18 cellular contexts compared by ENCODE assay signal in genomic region chr11:44729065-44729464, GRCh38. TPM values are rescaled to one million over a fixed set of nuclear protein-coding genes. Genes with fewer than 3 reads are reported as not detected.
DNase-seq lines count a peak whose midpoint lies in the region; ATAC-seq, FAIRE-seq and TF ChIP-seq lines count a peak whose summit lies in the region.
"Had no signal": no experiment of that assay in that cellular context is flagged by ENCODE, and none has a peak within 500 bp of the region (broad histone marks: within the 10 kb centered on the region; RNA-seq: fewer than 3 reads in every experiment).

No MANE protein-coding gene starts in this region.

- TF ChIP-seq CTCF in heart right ventricle (IDR thresholded peaks at IDR 0.05), result no peak
- TF ChIP-seq CTCF in HepG2 (CRISPR knock-in tag; IDR thresholded peaks at IDR 0.05), result no peak

- H3K27me3 Mint-ChIP-seq in effector memory CD8-positive, alpha-beta T cell, result peaks cover 18 to 35% of the 10 kb centered on the region in 2 donors

- H3K36me3 Mint-ChIP-seq in effector memory CD8-positive, alpha-beta T cell (ENCODE audit: insufficient read depth), result peaks cover 7% of the 10 kb centered on the region

- no peaks in the 10 kb centered on the region for H3K9me3 Mint-ChIP-seq in effector memory CD8-positive, alpha-beta T cell

- H3K27ac Mint-ChIP-seq in effector memory CD8-positive, alpha-beta T cell, result peak overlapping the region in 1 of 2 donors; percentile 87

- intact Hi-C loops in heart right ventricle (cut with DNase I) (loop anchor here (2.0 to 10.0 kb wide), 19 partner anchors 33 to 378 kb away; partner anchors contain the start of gene CD82 (in 1 of the 10)), Right ventricle myocardium superior (cut with DNase I) (loop anchor here (5.0 kb wide), 4 partner anchors 48 to 183 kb away; no protein-coding TSS in a partner anchor), HepG2 (cut with micrococcal nuclease; ENCODE audit: unreplicated experiment) (loop anchor here (5.0 kb wide), 1 partner anchor 183 kb away; no protein-coding TSS in a partner anchor)

- POLR2A ChIA-PET in HepG2 (lab: Yijun Ruan, JAX), result no interaction called here

- TF ChIP-seq EP300 in HepG2 (IDR thresholded peaks at IDR 0.05; ENCODE audit: low read depth in 2 of 2, low read length in 2 of 2) (no peak), HepG2 (CRISPR knock-in tag; IDR thresholded peaks at IDR 0.05; ENCODE audit: borderline replicate concordance) (no peak)

- no peaks in the 10 kb centered on the region for H3K79me2 ChIP-seq in HepG2 (ENCODE audit: insufficient read depth, low read length)

- H3K27me3 ChIP-seq in heart right ventricle, result peaks cover 0 to 35% (median 0%) of the 10 kb centered on the region in 7 donors
- H3K27me3 ChIP-seq in muscle layer of duodenum (ENCODE audit: low read depth, low read length), result no peaks in the 10 kb centered on the region
- H3K27me3 ChIP-seq in HepG2 (ENCODE audit: control insufficient read depth in 1 of 2, insufficient read depth in 2 of 2, low read length in 2 of 2), result peaks cover 7 to 40% of the 10 kb centered on the region in 2 experiments; a peak in 4 of 5 replicates
- H3K27me3 ChIP-seq: right lobe of liver had no signal

- H4K20me1 ChIP-seq in HepG2 (ENCODE audit: insufficient read depth, low read length), result no peaks in the 10 kb centered on the region

- FAIRE-seq in HepG2 (lab: Jason Lieb, UNC), result no peak
- FAIRE-seq: colon, urothelium cell line had no signal

- CTCF ChIA-PET in HepG2 (lab: Yijun Ruan, JAX; ENCODE audit: low intra/inter-chr PET ratio, low total read pairs), result interaction anchor here (1.7 kb wide), 1 partner anchor 46 kb away, joined by 4 read pairs; no protein-coding TSS in a partner anchor

- no peak for DNase-seq in heart right ventricle
- no peak for DNase-seq in Right ventricle myocardium superior
- DNase-seq in effector memory CD8-positive, alpha-beta T cell, result no peak
- DNase-seq in NCI-H1930 (lab: John Stamatoyannopoulos, UW), result no peak
- no peak for DNase-seq in KG1 (lab: John Stamatoyannopoulos, UW)
- no peak for DNase-seq in HepG2 (ENCODE audit: low spot score)
- no peak for DNase-seq in T1000 (lab: John Stamatoyannopoulos, UW)
- DNase-seq: activated effector memory CD4-positive, alpha-beta T cell treated with anti-CD3 and anti-CD28 coated beads, Interleukin-2, amount 50 U/mL, for 16 hours; foreskin keratinocyte; GF-D8; NCI-H1048; NCI-H510A treated with DMSO at 0.1 percent for 48 hours; right lobe of liver; WERI-Rb-1 had no signal

- 40% methylated on average over 2 of the region's 2 CpGs for WGBS in heart right ventricle, 2 donors
- WGBS in HepG2 (ENCODE audit: low lambda C conversion rate), result 0% methylated on average over 2 of the region's 2 CpGs

- peaks cover 27 to 40% of the 10 kb centered on the region in 2 donors for H3K4me1 Mint-ChIP-seq in effector memory CD8-positive, alpha-beta T cell (ENCODE audit: low read depth in 2 of 2)

- BruUV-seq in HepG2 (replicated peaks; lab: Mats Ljungman, UMichigan), result no TSS peak

- H3K9ac ChIP-seq in HepG2 (ENCODE audit: insufficient read depth, low read depth, low read length), result no peak overlapping the region

- H3K4me2 ChIP-seq in HepG2 (ENCODE audit: low read depth, low read length), result no peak overlapping the region

- H3K4me3 ChIP-seq in heart right ventricle, result peak overlapping the region in 6 of 10 donors; percentile 73 to 98 (median 88)
- peak overlapping the region in 1 of 2 donors; percentile 93 for H3K4me3 ChIP-seq in muscle layer of duodenum (ENCODE audit: low read depth in 1 of 2, low read length in 2 of 2)
- no peak overlapping the region for H3K4me3 ChIP-seq in HepG2 (replicated peaks in 1 of 3; ENCODE audit: insufficient read depth in 1 of 3, low read depth in 2 of 3, low read length in 3 of 3)
- H3K4me3 ChIP-seq: right lobe of liver had no signal

- peak overlapping the region; percentile 79 to 82 for H3K4me3 Mint-ChIP-seq in effector memory CD8-positive, alpha-beta T cell

- in situ Hi-C loops in HepG2 (cut with HindIII; ENCODE audit: extremely low pct_ligation_motif_present, low pct_unique_long_range_greater_than_20kb), result loop anchor here (5.0 kb wide), 1 partner anchor 163 kb away; no protein-coding TSS in a partner anchor

- ATAC-seq in heart right ventricle (peak in 5 of 8 donors; percentile 8 to 42 (median 36)), Right ventricle myocardium superior (ENCODE audit: poor library complexity) (no peak), HepG2 (no peak)
- ATAC-seq in effector memory CD8-positive, alpha-beta T cell (replicated peaks), result no peak
- ATAC-seq: foreskin keratinocyte, right lobe of liver had no signal

- no peaks in the 10 kb centered on the region for H3K36me3 ChIP-seq in heart right ventricle
- H3K36me3 ChIP-seq in muscle layer of duodenum (ENCODE audit: control insufficient read depth in 1 of 2, insufficient read depth in 2 of 2, low read length in 2 of 2), result no peaks in the 10 kb centered on the region
- H3K36me3 ChIP-seq in HepG2 (replicated peaks in 1 of 2; ENCODE audit: control insufficient read depth in 1 of 2, insufficient read depth in 2 of 2, low read length in 2 of 2), result no peaks in the 10 kb centered on the region
- H3K36me3 ChIP-seq: right lobe of liver, WERI-Rb-1 had no signal

- no peak for TF ChIP-seq POLR2A in HepG2 (IDR thresholded peaks at IDR 0.05; ENCODE audit: insufficient read depth in 1 of 2, low read depth in 2 of 2, low read length in 2 of 2)

- no peak overlapping the region for H2AFZ ChIP-seq in HepG2 (ENCODE audit: low read length)

- H3K4me1 ChIP-seq in heart right ventricle, result peaks cover 13 to 83% (median 73%) of the 10 kb centered on the region in 9 donors
- H3K4me1 ChIP-seq in muscle layer of duodenum (ENCODE audit: control insufficient read depth in 1 of 2, insufficient read depth in 2 of 2, low read length in 2 of 2), result peaks cover 0 to 42% of the 10 kb centered on the region in 2 donors
- no peaks in the 10 kb centered on the region for H3K4me1 ChIP-seq in HepG2 (ENCODE audit: insufficient read depth, low read length)
- H3K4me1 ChIP-seq: foreskin keratinocyte had no signal

- H3K9me3 ChIP-seq in heart right ventricle (no peaks in the 10 kb centered on the region), muscle layer of duodenum (ENCODE audit: control insufficient read depth in 1 of 2, low read length in 2 of 2) (no peaks in the 10 kb centered on the region), HepG2 (ENCODE audit: low read length) (no peaks in the 10 kb centered on the region)
- H3K9me3 ChIP-seq: right lobe of liver had no signal

- TF ChIP-seq RAD21 in HepG2 (CRISPR knock-in tag; IDR thresholded peaks at IDR 0.05), result no peak

- H3K27ac ChIP-seq in heart right ventricle (peak overlapping the region; percentile 42 to 95 (median 92)), muscle layer of duodenum (ENCODE audit: low read length) (peak overlapping the region; percentile 20), HepG2 (ENCODE audit: extremely low read length, insufficient read depth, low read length) (no peak overlapping the region)
- H3K27ac ChIP-seq: foreskin keratinocyte, right lobe of liver, WERI-Rb-1 had no signal

TF ChIP-seq in HepG2, 621 proteins besides CTCF, POLR2A, EP300 and RAD21 (continues in another document):
- TF ChIP-seq NFE2L1 (CRISPR knock-in tag; IDR thresholded peaks at IDR 0.05; ENCODE audit: borderline replicate concordance), result no peak
- TF ChIP-seq ASH2L (IDR thresholded peaks at IDR 0.05; ENCODE audit: insufficient read length, low read depth, low read length), result no peak
- no peak for TF ChIP-seq ZBTB20 (CRISPR knock-in tag; IDR thresholded peaks at IDR 0.05; ENCODE audit: borderline replicate concordance, low read depth)
- no peak for TF ChIP-seq POGK (CRISPR knock-in tag; conservative IDR thresholded peaks at IDR 0.05)
- TF ChIP-seq KMT2A (CRISPR knock-in tag; IDR thresholded peaks at IDR 0.05), result no peak
- TF ChIP-seq ZNF230 (CRISPR knock-in tag; IDR thresholded peaks at IDR 0.05), result no peak
- TF ChIP-seq GABPB1 (CRISPR knock-in tag; IDR thresholded peaks at IDR 0.05), result no peak

RNA-seq across cellular contexts. Expression of gene TSPAN18, which starts 2.3 kb away (rescaled TPM):
- total RNA-seq in heart right ventricle (100 to 1,000 TPM in 4 of 10 donors, 10 to 100 TPM in 6; 74.2 to 140 (median 95.2) TPM), Right ventricle myocardium superior (99.7 TPM), HepG2 (2016; rRNA removed; fragmentation: Illumina TruSeq; extraction: Trizol) (not detected in 2 replicates)
- polyA plus RNA-seq in heart right ventricle (10 to 100 TPM; 37.7 to 42.6 TPM), HepG2 (2011; rRNA removed) (not detected in 2 replicates)
- total RNA-seq in HepG2 (2016; cell fraction: cytosol; rRNA removed; fragmentation: Illumina TruSeq; extraction: Trizol; ENCODE audit: low read depth), result not detected in 2 replicates
- not detected in 2 replicates for total RNA-seq in HepG2 (2016; cell fraction: insoluble cytoplasmic fraction; rRNA removed; fragmentation: Illumina TruSeq; extraction: Trizol)
- total RNA-seq in HepG2 (2016; cell fraction: membrane; rRNA removed; fragmentation: Illumina TruSeq; extraction: Trizol), result not detected in 2 replicates
- not detected in 2 replicates for total RNA-seq in HepG2 (2016; cell fraction: nucleus; rRNA removed; fragmentation: Illumina TruSeq; extraction: Trizol)
- not detected in 2 replicates for polyA plus RNA-seq in HepG2 (2011; cell fraction: cytosol; rRNA removed)
- not detected in 2 replicates for polyA plus RNA-seq in HepG2 (2011; cell fraction: nucleus; rRNA removed)
- polyA plus RNA-seq in HepG2 (2012), result not detected in 2 replicates
- polyA plus RNA-seq in HepG2 (2016; cell fraction: cytosol; fragmentation: Illumina TruSeq; extraction: Trizol; ENCODE audit: low read depth), result not detected in 2 replicates
- polyA plus RNA-seq in HepG2 (2016; cell fraction: insoluble cytoplasmic fraction; fragmentation: Illumina TruSeq; extraction: Trizol; ENCODE audit: low read depth), result not detected in 2 replicates
- not detected in 2 replicates for polyA plus RNA-seq in HepG2 (2016; cell fraction: membrane; fragmentation: Illumina TruSeq; extraction: Trizol; ENCODE audit: low read depth)
- polyA plus RNA-seq in HepG2 (2016; cell fraction: nucleus; fragmentation: Illumina TruSeq; extraction: Trizol; ENCODE audit: insufficient read depth, low read depth), result not detected in 2 replicates
- not detected in 2 replicates for polyA minus RNA-seq in HepG2 (2011; rRNA and poly(A)+ RNA removed; ENCODE audit: low replicate concordance)
- not detected in 2 replicates for polyA minus RNA-seq in HepG2 (2011; cell fraction: cytosol; rRNA and poly(A)+ RNA removed)
- not detected in 2 replicates for polyA minus RNA-seq in HepG2 (2011; cell fraction: nucleus; rRNA and poly(A)+ RNA removed)
- total RNA-seq: mammary epithelial cell had no signal
- polyA plus RNA-seq: foreskin keratinocyte had no signal

Comparison
In these comparisons a context has a peak if more than half of its experiments do, and no peak if none do; other contexts are left out.
1. ATAC-seq: peak in heart right ventricle (5 of 8); none in Right ventricle myocardium superior (single experiment), effector memory CD8-positive, alpha-beta T cell (single experiment) and HepG2 (single experiment).
2. H3K4me3 ChIP-seq: peak in heart right ventricle (6 of 10); none in HepG2 (0 of 3).
3. RNA of gene TSPAN18, which starts 2.3 kb away (total RNA-seq): 99.7 TPM in Right ventricle myocardium superior (single experiment) and 74.2 to 140 TPM in heart right ventricle; not detected in HepG2; every median in the first group is over 10 times any median in the second.